ENCODE assay signal across 17 cellular contexts in the genomic region with DNA sequence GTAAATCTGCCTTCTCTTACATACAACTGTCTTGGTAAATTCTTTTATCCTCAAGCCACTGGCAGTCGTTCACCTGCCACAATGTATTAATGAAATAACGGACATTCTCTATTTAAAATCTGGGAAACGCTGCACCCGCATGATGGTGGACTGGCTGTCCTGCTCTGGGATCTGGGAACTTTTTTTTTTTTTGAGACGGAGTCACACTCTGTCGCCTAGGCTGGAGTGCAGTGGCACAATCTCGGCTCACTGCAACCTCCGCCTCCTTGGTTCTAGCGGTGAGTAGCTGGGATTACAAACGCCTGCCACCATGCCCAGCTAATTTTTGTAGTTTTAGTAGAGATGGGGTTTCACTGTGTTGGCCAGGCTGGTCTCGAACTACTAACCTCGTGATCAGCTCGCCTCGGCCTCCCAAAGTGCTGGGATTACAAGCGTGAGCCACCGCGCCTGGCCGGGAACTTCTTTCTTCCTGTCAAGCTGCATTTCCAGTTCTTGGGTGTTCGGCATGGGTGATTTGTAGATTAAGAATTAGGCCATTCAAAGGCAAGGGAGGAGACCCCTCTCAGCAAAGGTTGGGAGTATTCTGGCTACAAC. TPM values are rescaled to one million over a fixed set of nuclear protein-coding genes. Genes with fewer than 3 reads are reported as not detected.
DNase-seq lines count a peak whose midpoint lies in the region; ATAC-seq and TF ChIP-seq lines count a peak whose summit lies in the region.
"Had no signal": no experiment of that assay in that cellular context is flagged by ENCODE, and none has a peak within 500 bp of the region (broad histone marks: within the 10 kb centered on the region; RNA-seq: fewer than 3 reads in every experiment).

No MANE protein-coding gene starts in this region.

- ATAC-seq in CD4-positive, CD25-positive, alpha-beta regulatory T cell (ENCODE audit: low read depth in 2 of 2) = no peak
- no peak for ATAC-seq in T-cell (replicated peaks in 1 of 4)
- ATAC-seq: GM12878 had no signal

- CTCF ChIA-PET in T-cell (lab: Charles Lee) = no interaction called here

- DNase-seq in CD4-positive, CD25-positive, alpha-beta regulatory T cell = no peak
- DNase-seq in SK-N-MC (ENCODE audit: low read depth, low spot score) (no peak), glutamatergic neuron (no peak), T-cell (no peak), NCI-H1417 treated with DMSO at 0.1 percent for 48 hours (lab: John Stamatoyannopoulos, UW) (no peak), superior temporal gyrus (ENCODE audit: extremely low spot score) (no peak)
- DNase-seq in activated CD4-positive, alpha-beta T cell treated with anti-CD3 and anti-CD28 coated beads for 4 hours = no peak
- DNase-seq: DMS79, NCI-H1105 treated with DMSO at 0.1 percent for 48 hours, NCI-H1930, NCI-H2171, SHP77 had no signal

- peaks cover 0 to 5% of the 10 kb centered on the region in 2 experiments for H3K9me3 ChIP-seq in CD4-positive, CD25-positive, alpha-beta regulatory T cell (ENCODE audit: control insufficient read depth in 2 of 2, low read length in 2 of 2)
- no peaks in the 10 kb centered on the region for H3K9me3 ChIP-seq in SK-N-MC (ENCODE audit: low read depth, low read length)

- peaks cover 11% of the 10 kb centered on the region for H3K4me1 ChIP-seq in CD4-positive, CD25-positive, alpha-beta regulatory T cell (ENCODE audit: control insufficient read depth, insufficient read depth, low read length, poor library complexity, severe bottlenecking)

- no peak overlapping the region for H3K9ac ChIP-seq in SK-N-MC (ENCODE audit: insufficient read length)

- peaks cover 0 to 11% (median 2%) of the 10 kb centered on the region in 7 donors for H3K9me3 Mint-ChIP-seq in CD4-positive, CD25-positive, alpha-beta regulatory T cell
- H3K9me3 Mint-ChIP-seq in glutamatergic neuron (ENCODE audit: unreplicated experiment) (peaks cover 7% of the 10 kb centered on the region), nephron (peaks cover 12% of the 10 kb centered on the region), T-cell (peaks cover 3 to 8% (median 7%) of the 10 kb centered on the region in 3 donors)

- peaks cover 23% of the 10 kb centered on the region for H3K27me3 Mint-ChIP-seq in CD4-positive, CD25-positive, alpha-beta regulatory T cell
- H3K27me3 Mint-ChIP-seq in glutamatergic neuron (ENCODE audit: unreplicated experiment) = peaks cover 7% of the 10 kb centered on the region
- peaks cover 10% of the 10 kb centered on the region for H3K27me3 Mint-ChIP-seq in nephron (ENCODE audit: low read depth)
- peaks cover 9 to 11% of the 10 kb centered on the region in 2 donors for H3K27me3 Mint-ChIP-seq in T-cell

- H3K36me3 ChIP-seq in CD4-positive, CD25-positive, alpha-beta regulatory T cell (ENCODE audit: control insufficient read depth, insufficient read depth, low read length) = no peaks in the 10 kb centered on the region
- no peaks in the 10 kb centered on the region for H3K36me3 ChIP-seq in SK-N-MC (ENCODE audit: insufficient read depth, low read length)

- no peak for TF ChIP-seq CTCF in glutamatergic neuron (IDR thresholded peaks at IDR 0.05; ENCODE audit: partially characterized antibody, unreplicated experiment)
- no peak for TF ChIP-seq CTCF in nephron (IDR thresholded peaks at IDR 0.05; ENCODE audit: unreplicated experiment in 3 of 3)

- POLR2A ChIA-PET in T-cell (lab: Charles Lee) = no interaction called here

- peak overlapping the region in 1 of 3 donors; percentile 18 for H3K27ac Mint-ChIP-seq in CD4-positive, CD25-positive, alpha-beta regulatory T cell
- H3K27ac Mint-ChIP-seq in glutamatergic neuron (ENCODE audit: unreplicated experiment) (peak overlapping the region; percentile 15), nephron (peak overlapping the region; percentile 67 to 90 (median 83)), T-cell (no peak overlapping the region)

- H3K4me3 Mint-ChIP-seq in CD4-positive, CD25-positive, alpha-beta regulatory T cell = peak overlapping the region in 3 of 4 donors; percentile 8 to 42 (median 29)
- H3K4me3 Mint-ChIP-seq in glutamatergic neuron (ENCODE audit: unreplicated experiment) (peak overlapping the region; percentile 58), nephron (peak overlapping the region; percentile 45 to 78 (median 50)), T-cell (peak overlapping the region in 1 of 3 donors; percentile 47)

- no peaks in the 10 kb centered on the region for H3K27me3 ChIP-seq in CD4-positive, CD25-positive, alpha-beta regulatory T cell (ENCODE audit: control insufficient read depth, insufficient read depth, low read length)

- peaks cover 0 to 17% (median 4%) of the 10 kb centered on the region in 4 donors for H3K4me1 Mint-ChIP-seq in CD4-positive, CD25-positive, alpha-beta regulatory T cell
- H3K4me1 Mint-ChIP-seq in glutamatergic neuron (ENCODE audit: low read depth, unreplicated experiment) = no peaks in the 10 kb centered on the region
- H3K4me1 Mint-ChIP-seq in nephron = peaks cover 23% of the 10 kb centered on the region
- H3K4me1 Mint-ChIP-seq in T-cell = peaks cover 6 to 14% (median 9%) of the 10 kb centered on the region in 3 donors

- no peak overlapping the region for H3K4me3 ChIP-seq in CD4-positive, CD25-positive, alpha-beta regulatory T cell (ENCODE audit: low read depth, low read length)
- H3K4me3 ChIP-seq in SK-N-MC = no peak overlapping the region
- H3K4me3 ChIP-seq: GM12878 had no signal

- H3K27ac ChIP-seq in CD4-positive, CD25-positive, alpha-beta regulatory T cell (ENCODE audit: insufficient read depth, low read length, poor library complexity, severe bottlenecking) = no peak overlapping the region
- peak overlapping the region; percentile 42; the same call in 1 of the 2 replicates for H3K27ac ChIP-seq in SK-N-MC

- H3K36me3 Mint-ChIP-seq in CD4-positive, CD25-positive, alpha-beta regulatory T cell = peaks cover 3% of the 10 kb centered on the region
- H3K36me3 Mint-ChIP-seq in glutamatergic neuron (ENCODE audit: unreplicated experiment) (peaks cover 7% of the 10 kb centered on the region), nephron (ENCODE audit: low read depth) (peaks cover 6% of the 10 kb centered on the region), T-cell (peaks cover 7% of the 10 kb centered on the region)

RNA-seq across cellular contexts. Expression of a gene that starts 28.3 kb away (rescaled TPM):
- not detected for total RNA-seq in CD4-positive, CD25-positive, alpha-beta regulatory T cell
- polyA plus RNA-seq in CD4-positive, CD25-positive, alpha-beta regulatory T cell = not detected
- not detected for total RNA-seq in glutamatergic neuron (ENCODE audit: unreplicated experiment)
- total RNA-seq in T-cell = not detected
- total RNA-seq: G401, GM12878, NCI-H460 had no signal
- polyA plus RNA-seq: CD14-positive monocyte, GM12878 had no signal

RNA-seq across cellular contexts. Expression of a gene that starts 29.6 kb away (rescaled TPM):
- 1.1 TPM for total RNA-seq in CD4-positive, CD25-positive, alpha-beta regulatory T cell
- 1 to 10 TPM; 2.0 to 7.8 (median 4.7) TPM for polyA plus RNA-seq in CD4-positive, CD25-positive, alpha-beta regulatory T cell
- 77.8 TPM for total RNA-seq in glutamatergic neuron (ENCODE audit: unreplicated experiment)
- 1 to 10 TPM in 2 of 5 donors, under 1 TPM in 3; 0.70 to 3.6 (median 0.88) TPM for total RNA-seq in T-cell
- polyA plus RNA-seq: CD14-positive monocyte had no signal

Comparison
In these comparisons a context has a peak if more than half of its experiments do, and no peak if none do; other contexts are left out.
1. H3K27ac Mint-ChIP-seq: peak in glutamatergic neuron (single experiment) and nephron (3 of 3); none in T-cell (0 of 2).
2. RNA of a gene that starts 29.6 kb away (total RNA-seq): 77.8 TPM in glutamatergic neuron (single experiment); 1.1 TPM in CD4-positive, CD25-positive, alpha-beta regulatory T cell (single experiment) and 0.70 to 3.6 TPM in T-cell; every median in the first group is over 10 times any median in the second.